ENCODE assay signal across 16 cellular contexts in the genomic region with DNA sequence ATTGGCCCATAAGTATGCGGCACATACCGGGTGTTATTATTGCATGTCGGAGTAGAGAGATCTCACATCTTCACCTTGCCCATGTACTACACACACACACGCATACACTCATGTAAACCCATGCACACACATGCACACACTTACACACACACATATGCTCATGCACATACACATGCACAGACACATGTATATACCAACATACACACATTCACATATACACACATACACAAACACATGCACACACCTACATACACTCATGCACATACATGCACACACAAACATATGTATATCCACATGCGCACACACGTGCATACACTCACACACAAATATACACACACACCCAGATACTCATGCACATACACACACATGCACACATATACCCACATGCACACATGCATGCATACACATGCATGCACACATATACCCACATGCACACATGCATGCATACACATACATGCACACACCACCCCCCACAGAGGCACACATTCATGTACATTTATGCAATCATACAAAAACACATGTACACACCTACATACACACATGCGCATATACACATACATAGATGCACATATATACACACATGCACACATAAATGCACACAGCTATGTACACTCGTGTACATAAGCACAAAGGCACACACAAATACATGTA. TPM values are rescaled to one million over a fixed set of nuclear protein-coding genes. Genes with fewer than 3 reads are reported as not detected.
DNase-seq lines count a peak whose midpoint lies in the region; ATAC-seq, FAIRE-seq and TF ChIP-seq lines count a peak whose summit lies in the region.
"Had no signal": no experiment of that assay in that cellular context is flagged by ENCODE, and none has a peak within 500 bp of the region (broad histone marks: within the 10 kb centered on the region; RNA-seq: fewer than 3 reads in every experiment).

No MANE protein-coding gene starts in this region.

- H3K9me3 ChIP-seq in Karpas-422 (ENCODE audit: low read length) (no peaks in the 10 kb centered on the region), H1 (ENCODE audit: insufficient read depth in 2 of 2, low read depth in 1 of 2, low read length in 1 of 2) (peaks cover 0 to 2% of the 10 kb centered on the region in 2 experiments; a peak in 1 of 4 replicates), mucosa of descending colon (no peaks in the 10 kb centered on the region), mammary epithelial cell (replicated peaks; ENCODE audit: insufficient read depth, low read length) (no peaks in the 10 kb centered on the region)
- H3K9me3 ChIP-seq: HAP-1, testis had no signal

- peak overlapping the region; percentile 91 for H3K27ac Mint-ChIP-seq in activated naive CD4-positive, alpha-beta T cell treated with anti-CD3 and anti-CD28 coated beads, Interleukin-2, amount 10 ng/mL, durations not matched to agents 7 days and 5 days
- H3K27ac Mint-ChIP-seq in activated naive CD4-positive, alpha-beta T cell treated with anti-CD3 and anti-CD28 coated beads, Interleukin-2, amount 50 U/mL, for 72 hours, result no peak overlapping the region
- H3K27ac Mint-ChIP-seq in activated CD8-positive, alpha-beta T cell treated with anti-CD3 and anti-CD28 coated beads, Interleukin-2, amount 10 ng/mL, durations not matched to agents 7 days and 5 days, result no peak overlapping the region

- CTCF ChIA-PET in activated naive CD4-positive, alpha-beta T cell treated with anti-CD3 and anti-CD28 coated beads, Interleukin-2, amount 10 ng/mL, durations not matched to agents 7 days and 5 days (lab: Charles Lee), result interaction anchor here (1.5 to 2.1 kb wide), 3 partner anchors 12 to 134 kb away, joined by 3 to 19 read pairs (median 8); a partner anchor contains a TSS
- CTCF ChIA-PET in H1 (lab: Charles Lee; ENCODE audit: partially characterized antibody), result interaction anchor here (0.7 to 1.7 kb wide), 14 partner anchors 9 to 282 kb away, joined by 3 to 13 read pairs (median 4); a partner anchor contains a TSS
- CTCF ChIA-PET in activated CD8-positive, alpha-beta T cell treated with anti-CD3 and anti-CD28 coated beads, Interleukin-2, amount 10 ng/mL, durations not matched to agents 7 days and 5 days (lab: Charles Lee), result interaction anchor here (0.7 to 1.9 kb wide), 5 partner anchors 11 to 135 kb away, joined by 3 to 8 read pairs (median 5); a partner anchor contains a TSS
- CTCF ChIA-PET in mammary epithelial cell (lab: Charles Lee; ENCODE audit: low non-redundant PET), result no interaction called here

- no peak overlapping the region for H4K91ac ChIP-seq in H1 (replicated peaks; ENCODE audit: insufficient read length, low read length)

- H3K27me3 Mint-ChIP-seq in activated naive CD4-positive, alpha-beta T cell treated with anti-CD3 and anti-CD28 coated beads, Interleukin-2, amount 10 ng/mL, durations not matched to agents 7 days and 5 days, result no peaks in the 10 kb centered on the region
- no peaks in the 10 kb centered on the region for H3K27me3 Mint-ChIP-seq in activated CD8-positive, alpha-beta T cell treated with anti-CD3 and anti-CD28 coated beads, Interleukin-2, amount 10 ng/mL, durations not matched to agents 7 days and 5 days (ENCODE audit: low read depth)

- no peak overlapping the region for H2BK20ac ChIP-seq in H1 (ENCODE audit: low read length)

- H2AFZ ChIP-seq in Karpas-422 (ENCODE audit: low read length) (no peak overlapping the region), H1 (ENCODE audit: low read length) (no peak overlapping the region), mammary epithelial cell (ENCODE audit: low read depth, low read length) (no peak overlapping the region)

- TF ChIP-seq RAD21 in H1 (IDR thresholded peaks at IDR 0.05 in 1 of 2, conservative IDR thresholded peaks at IDR 0.05 in 1 of 2; ENCODE audit: low read depth in 2 of 2, low read length in 2 of 2), result no peak

- H4K20me1 ChIP-seq in Karpas-422 (ENCODE audit: insufficient read depth, low read depth, low read length), result no peaks in the 10 kb centered on the region
- H4K20me1 ChIP-seq in H1 (replicated peaks in 1 of 2; ENCODE audit: control insufficient read depth in 1 of 2, insufficient read depth in 2 of 2, low read length in 2 of 2), result no peaks in the 10 kb centered on the region
- H4K20me1 ChIP-seq in mammary epithelial cell (ENCODE audit: insufficient read depth, low read length), result no peaks in the 10 kb centered on the region

- no peaks in the 10 kb centered on the region for H3K79me1 ChIP-seq in H1 (ENCODE audit: low read depth, low read length)

- ATAC-seq in activated naive CD4-positive, alpha-beta T cell treated with anti-CD3 and anti-CD28 coated beads, Interleukin-2, amount 50 U/mL, for 72 hours, result no peak
- no peak for ATAC-seq in activated CD8-positive, alpha-beta T cell treated with anti-CD3 and anti-CD28 coated beads, Interleukin-2, amount 10 ng/mL, durations not matched to agents 7 days and 5 days
- ATAC-seq in mucosa of descending colon, result no peak

- no peak overlapping the region for H2BK12ac ChIP-seq in H1 (ENCODE audit: low read depth, low read length)

- H3K9ac ChIP-seq in Karpas-422 (ENCODE audit: low read length) (no peak overlapping the region; the same call in 1 of the 2 replicates), H1 (replicated peaks in 1 of 4; ENCODE audit: extremely low read depth in 1 of 4, low read depth in 3 of 4, low read length in 3 of 4) (no peak overlapping the region; a peak in 2 of 7 replicates), mammary epithelial cell (ENCODE audit: insufficient read depth, low read length) (no peak overlapping the region)

- no peak overlapping the region; the same call in 1 of the 2 replicates for H2BK5ac ChIP-seq in H1 (ENCODE audit: low read depth, low read length)

- H2BK120ac ChIP-seq in H1 (replicated peaks; ENCODE audit: low read depth, low read length), result peak overlapping the region; percentile 13

- no peak overlapping the region for H4K8ac ChIP-seq in H1 (ENCODE audit: extremely low read depth, insufficient read depth, low read length)

- FAIRE-seq in H1 (lab: Jason Lieb, UNC) (no peak), urothelium cell line (lab: Jason Lieb, UNC) (peak; percentile 59)
- FAIRE-seq: A204.1, small intestine had no signal

- DNase-seq in activated naive CD4-positive, alpha-beta T cell treated with anti-CD3 and anti-CD28 coated beads, Interleukin-2, amount 10 ng/mL, durations not matched to agents 7 days and 5 days, result no peak
- no peak for DNase-seq in activated naive CD4-positive, alpha-beta T cell treated with anti-CD3 and anti-CD28 coated beads, Interleukin-2, amount 50 U/mL, for 72 hours (ENCODE audit: low spot score in 2 of 2)
- no peak for DNase-seq in Karpas-422
- no peak for DNase-seq in H1 (ENCODE audit: low read depth in 1 of 2, low spot score in 2 of 2)
- no peak for DNase-seq in urothelium cell line (ENCODE audit: low spot score)
- DNase-seq in activated CD8-positive, alpha-beta T cell treated with anti-CD3 and anti-CD28 coated beads, Interleukin-2, amount 10 ng/mL, durations not matched to agents 7 days and 5 days, result no peak
- no peak for DNase-seq in mucosa of descending colon
- DNase-seq in mammary epithelial cell, result no peak
- DNase-seq: amniotic stem cell, hippocampal formation, NCI-H1694 treated with DMSO at 0.1 percent for 48 hours had no signal

- peaks cover 2% of the 10 kb centered on the region for H3K36me3 Mint-ChIP-seq in activated naive CD4-positive, alpha-beta T cell treated with anti-CD3 and anti-CD28 coated beads, Interleukin-2, amount 10 ng/mL, durations not matched to agents 7 days and 5 days
- H3K36me3 Mint-ChIP-seq in activated naive CD4-positive, alpha-beta T cell treated with anti-CD3 and anti-CD28 coated beads, Interleukin-2, amount 50 U/mL, for 72 hours, result no peaks in the 10 kb centered on the region
- peaks cover 10% of the 10 kb centered on the region for H3K36me3 Mint-ChIP-seq in activated CD8-positive, alpha-beta T cell treated with anti-CD3 and anti-CD28 coated beads, Interleukin-2, amount 10 ng/mL, durations not matched to agents 7 days and 5 days (ENCODE audit: low read depth)

- H3K4me2 ChIP-seq in Karpas-422 (ENCODE audit: low read depth, low read length, poor library complexity, severe bottlenecking) (peak overlapping the region; percentile 89), H1 (ENCODE audit: insufficient read depth in 1 of 2, low read depth in 2 of 2, low read length in 2 of 2) (no peak overlapping the region), mammary epithelial cell (ENCODE audit: insufficient read depth, low read depth, low read length) (no peak overlapping the region)

- intact Hi-C loops in mucosa of descending colon (cut with DNase I, micrococcal nuclease), result no loop called here
- intact Hi-C loops in mammary epithelial cell (cut with micrococcal nuclease), result loop anchor here (1.0 kb wide), 1 partner anchor 134 kb away; no protein-coding TSS in a partner anchor

- in situ Hi-C loops in mammary epithelial cell (cut with MboI; ENCODE audit: low sequenced_read_pairs in 2 of 2), result no loop called here

- 0 out of 2 replicates have a peak overlapping the region, but pooled peaks have one; percentile 2 for H2AK5ac ChIP-seq in H1 (ENCODE audit: low read depth, low read length)

- H2BK15ac ChIP-seq in H1 (ENCODE audit: low read length), result 0 out of 2 replicates have a peak overlapping the region, but pooled peaks have one; percentile 33

- H3K36me3 ChIP-seq in Karpas-422 (ENCODE audit: insufficient read depth, low read length) (peaks cover 5% of the 10 kb centered on the region), H1 (ENCODE audit: control insufficient read depth in 2 of 4, insufficient read depth in 4 of 4, low read length in 3 of 4) (no peaks in the 10 kb centered on the region), mucosa of descending colon (ENCODE audit: low read depth) (no peaks in the 10 kb centered on the region), mammary epithelial cell (ENCODE audit: insufficient read depth, low read length) (no peaks in the 10 kb centered on the region)
- H3K36me3 ChIP-seq: HAP-1 had no signal

- POLR2A ChIA-PET in H1 (lab: Charles Lee; ENCODE audit: partially characterized antibody), result interaction anchor here (1.5 kb wide), 2 partner anchors 11 to 41 kb away, joined by 3 to 7 read pairs; a partner anchor contains a TSS
- POLR2A ChIA-PET in activated CD8-positive, alpha-beta T cell treated with anti-CD3 and anti-CD28 coated beads, Interleukin-2, amount 10 ng/mL, durations not matched to agents 7 days and 5 days (lab: Charles Lee), result interaction anchor here (1.3 to 1.7 kb wide), 2 partner anchors 11 to 12 kb away, joined by 6 to 7 read pairs; a partner anchor contains a TSS

- no TSS peak for BruUV-seq in mammary epithelial cell (replicated peaks; lab: Mats Ljungman, UMichigan)

- H3K4ac ChIP-seq in H1 (replicated peaks; ENCODE audit: insufficient read length, low read depth, low read length), result no peak overlapping the region

- H3K4me1 ChIP-seq in Karpas-422 (ENCODE audit: low read length) (peaks cover 42% of the 10 kb centered on the region), H1 (replicated peaks in 1 of 4; ENCODE audit: control insufficient read depth in 3 of 4, insufficient read depth in 4 of 4, low read length in 3 of 4) (peaks cover 0 to 2% (median 0%) of the 10 kb centered on the region in 4 experiments; a peak in 1 of 7 replicates), mucosa of descending colon (ENCODE audit: low read depth) (peaks cover 3% of the 10 kb centered on the region), mammary epithelial cell (ENCODE audit: insufficient read depth, low read length) (no peaks in the 10 kb centered on the region)
- H3K4me1 ChIP-seq: HAP-1, testis had no signal

- H3K27me3 ChIP-seq in Karpas-422 (ENCODE audit: low read length), result no peaks in the 10 kb centered on the region
- no peaks in the 10 kb centered on the region for H3K27me3 ChIP-seq in H1 (replicated peaks in 1 of 4; ENCODE audit: control insufficient read depth in 3 of 4, extremely low read depth in 1 of 4, insufficient read depth in 3 of 4, low read length in 3 of 4)
- H3K27me3 ChIP-seq in mammary epithelial cell (ENCODE audit: insufficient read depth, low read length), result no peaks in the 10 kb centered on the region
- H3K27me3 ChIP-seq: testis had no signal

- no peak overlapping the region for H4K5ac ChIP-seq in H1 (ENCODE audit: insufficient read length, low read depth, low read length)

- H3K4me1 Mint-ChIP-seq in activated naive CD4-positive, alpha-beta T cell treated with anti-CD3 and anti-CD28 coated beads, Interleukin-2, amount 10 ng/mL, durations not matched to agents 7 days and 5 days, result peaks cover 42% of the 10 kb centered on the region
- peaks cover 7% of the 10 kb centered on the region for H3K4me1 Mint-ChIP-seq in activated CD8-positive, alpha-beta T cell treated with anti-CD3 and anti-CD28 coated beads, Interleukin-2, amount 10 ng/mL, durations not matched to agents 7 days and 5 days (ENCODE audit: low read depth)

- TF ChIP-seq CTCF in H1 (IDR thresholded peaks at IDR 0.05; ENCODE audit: control extremely low read depth in 1 of 3, insufficient read depth in 1 of 3, low read depth in 1 of 3, low read length in 3 of 3), result no peak
- no peak for TF ChIP-seq CTCF in mucosa of descending colon (IDR thresholded peaks at IDR 0.05)
- no peak for TF ChIP-seq CTCF in mammary epithelial cell (conservative IDR thresholded peaks at IDR 0.05 in 1 of 2, IDR thresholded peaks at IDR 0.05 in 1 of 2; ENCODE audit: extremely low read depth in 1 of 2, insufficient read depth in 1 of 2, low read depth in 1 of 2, low read length in 2 of 2)

- no peak overlapping the region for H3K56ac ChIP-seq in H1 (replicated peaks; ENCODE audit: insufficient read length, low read depth, low read length)

- dilution Hi-C loops in mammary epithelial cell (cut with HindIII; ENCODE audit: low sequenced_read_pairs), result no loop called here

- no peak for TF ChIP-seq EP300 in H1 (IDR thresholded peaks at IDR 0.05; ENCODE audit: borderline replicate concordance in 1 of 2, low read depth in 2 of 2, low read length in 2 of 2)

- H3K14ac ChIP-seq in H1 (ENCODE audit: insufficient read length), result no peak overlapping the region

- H3K79me2 ChIP-seq in Karpas-422 (ENCODE audit: low read length) (0 out of 2 replicates have a peak, but pooled peaks cover 4% of the 10 kb centered on the region), H1 (ENCODE audit: control insufficient read depth in 1 of 2, insufficient read depth in 2 of 2, low read length in 2 of 2) (peaks cover 0 to 3% of the 10 kb centered on the region in 2 experiments; a peak in 1 of 4 replicates), mammary epithelial cell (ENCODE audit: insufficient read depth, low read length) (no peaks in the 10 kb centered on the region)

- H3K9me3 Mint-ChIP-seq in activated naive CD4-positive, alpha-beta T cell treated with anti-CD3 and anti-CD28 coated beads, Interleukin-2, amount 10 ng/mL, durations not matched to agents 7 days and 5 days, result no peaks in the 10 kb centered on the region
- peaks cover 3 to 5% of the 10 kb centered on the region in 2 donors for H3K9me3 Mint-ChIP-seq in activated naive CD4-positive, alpha-beta T cell treated with anti-CD3 and anti-CD28 coated beads, Interleukin-2, amount 50 U/mL, for 72 hours
- H3K9me3 Mint-ChIP-seq in activated CD8-positive, alpha-beta T cell treated with anti-CD3 and anti-CD28 coated beads, Interleukin-2, amount 10 ng/mL, durations not matched to agents 7 days and 5 days (ENCODE audit: insufficient read depth), result no peaks in the 10 kb centered on the region

- TF ChIP-seq POLR2A in H1 (IDR thresholded peaks at IDR 0.05; ENCODE audit: control extremely low read depth in 1 of 2, low read depth in 2 of 2, low read length in 2 of 2), result no peak

- no peaks in the 10 kb centered on the region for H3K9me2 ChIP-seq in Karpas-422 (replicated peaks; ENCODE audit: insufficient read depth, low read length)

- WGBS in H1 (ENCODE audit: extremely low coverage in 1 of 2, insufficient coverage in 1 of 2, insufficient read length in 1 of 2, insufficient replicate concordance in 2 of 2, low coverage in 1 of 2, low lambda C conversion rate in 2 of 2, missing lambda C conversion rate in 1 of 2), 2 experiments, result 90% methylated on average over 8 of the region's 8 CpGs; no CpG with 5 or more reads in 1 of the 2 experiments
- 74% methylated on average over 8 of the region's 8 CpGs for WGBS in mammary epithelial cell (ENCODE audit: low coverage, missing lambda C conversion rate)

- H3K4me3 ChIP-seq in Karpas-422 (ENCODE audit: low read length), result no peak overlapping the region; the same call in 1 of the 2 replicates
- no peak overlapping the region for H3K4me3 ChIP-seq in H1 (ENCODE audit: extremely low read depth in 1 of 4, insufficient read depth in 2 of 4, low read depth in 3 of 4, low read length in 4 of 4)
- H3K4me3 ChIP-seq in mucosa of descending colon, result no peak overlapping the region
- H3K4me3 ChIP-seq in mammary epithelial cell (replicated peaks in 1 of 3; ENCODE audit: insufficient read depth in 1 of 3, low read depth in 2 of 3, low read length in 3 of 3), result no peak overlapping the region
- H3K4me3 ChIP-seq: HAP-1 had no signal

- no peaks in the 10 kb centered on the region for H3K23me2 ChIP-seq in H1 (ENCODE audit: low read depth, low read length)

- H3K18ac ChIP-seq in H1 (ENCODE audit: extremely low read depth, low read length), result no peak overlapping the region

- H3K23ac ChIP-seq in H1 (ENCODE audit: insufficient read length), result no peak overlapping the region

- no peak overlapping the region for H3K4me3 Mint-ChIP-seq in activated naive CD4-positive, alpha-beta T cell treated with anti-CD3 and anti-CD28 coated beads, Interleukin-2, amount 10 ng/mL, durations not matched to agents 7 days and 5 days
- no peak overlapping the region for H3K4me3 Mint-ChIP-seq in activated CD8-positive, alpha-beta T cell treated with anti-CD3 and anti-CD28 coated beads, Interleukin-2, amount 10 ng/mL, durations not matched to agents 7 days and 5 days

- H3K27ac ChIP-seq in Karpas-422 (ENCODE audit: low read length) (peak overlapping the region; percentile 91), H1 (ENCODE audit: low read depth, low read length) (no peak overlapping the region), mammary epithelial cell (ENCODE audit: insufficient read depth, low read depth, low read length) (no peak overlapping the region)
- H3K27ac ChIP-seq: testis had no signal

RNA-seq across cellular contexts. Expression of a gene that starts 11.2 kb away (rescaled TPM):
- 1 to 10 TPM in 1 of 2 donors, under 1 TPM in 1; 0.36 to 6.1 TPM for total RNA-seq in activated naive CD4-positive, alpha-beta T cell treated with anti-CD3 and anti-CD28 coated beads, Interleukin-2, amount 50 U/mL, for 72 hours
- 45.7 and 61.3 TPM in 2 replicates for total RNA-seq in Karpas-422 (2014; rRNA removed; shearing (Covaris generic); ENCODE audit: low replicate concordance)
- 1.0 and 1.4 TPM in 2 replicates for total RNA-seq in H1 (2021; fragmentation: NEBNext Ultra II Directional; extraction: Animal tissue kit (Norgen Biotek cat#: 25700))
- 0.65 and 0.82 TPM in 2 replicates for polyA plus RNA-seq in H1 (2011; rRNA removed)
- polyA plus RNA-seq in H1 (2011; cell fraction: cytosol; rRNA removed), result 1.5 TPM
- polyA plus RNA-seq in H1 (2011; cell fraction: nucleus; rRNA removed), result 1.1 TPM
- 0.52 to 0.94 TPM (median 0.69 TPM) in 4 replicates for polyA plus RNA-seq in H1 (2012, experiment 1 of 2)
- not detected for polyA plus RNA-seq in H1 (2012, experiment 2 of 2)
- 0.81 TPM for polyA plus RNA-seq in H1 (2013, experiment 1 of 2)
- 0.59 TPM for polyA plus RNA-seq in H1 (2013, experiment 2 of 2)
- polyA minus RNA-seq in H1 (2011; rRNA and poly(A)+ RNA removed), result 0.37 and 0.79 TPM in 2 replicates
- polyA minus RNA-seq in H1 (2011; cell fraction: cytosol; rRNA and poly(A)+ RNA removed), result 1.1 TPM
- polyA minus RNA-seq in H1 (2011; cell fraction: nucleus; rRNA and poly(A)+ RNA removed), result 1.9 TPM
- 10 to 100 TPM; 16.1 to 18.1 TPM for total RNA-seq in activated CD8-positive, alpha-beta T cell treated with anti-CD3 and anti-CD28 coated beads, Interleukin-2, amount 10 ng/mL, durations not matched to agents 7 days and 5 days
- 10 to 100 TPM; 38.4 to 50.8 (median 49.2) TPM for total RNA-seq in mucosa of descending colon
- 10 to 100 TPM in 1 of 2 donors, 1 to 10 TPM in 1; 8.8 to 11.7 TPM for total RNA-seq in mammary epithelial cell
- polyA plus RNA-seq in mammary epithelial cell, result 4.4 TPM
- polyA minus RNA-seq in mammary epithelial cell, result 5.7 TPM

RNA-seq across cellular contexts. Expression of a gene that starts 24.7 kb away (rescaled TPM):
- under 1 TPM in 1 of 2 donors, not detected in 1; 0.45 TPM for total RNA-seq in activated naive CD4-positive, alpha-beta T cell treated with anti-CD3 and anti-CD28 coated beads, Interleukin-2, amount 50 U/mL, for 72 hours
- 1.9 and 5.1 TPM in 2 replicates for total RNA-seq in Karpas-422 (2014; rRNA removed; shearing (Covaris generic); ENCODE audit: low replicate concordance)
- 20.1 and 20.9 TPM in 2 replicates for total RNA-seq in H1 (2021; fragmentation: NEBNext Ultra II Directional; extraction: Animal tissue kit (Norgen Biotek cat#: 25700))
- polyA plus RNA-seq in H1 (2011; rRNA removed) (7.5 and 12.0 TPM in 2 replicates), mammary epithelial cell (not detected)
- 13.2 TPM for polyA plus RNA-seq in H1 (2011; cell fraction: cytosol; rRNA removed)
- polyA plus RNA-seq in H1 (2011; cell fraction: nucleus; rRNA removed), result 9.8 TPM
- polyA plus RNA-seq in H1 (2012, experiment 1 of 2), result 21.0 to 30.7 TPM (median 21.7 TPM) in 4 replicates
- 2.5 TPM for polyA plus RNA-seq in H1 (2012, experiment 2 of 2)
- 16.9 TPM for polyA plus RNA-seq in H1 (2013, experiment 1 of 2)
- polyA plus RNA-seq in H1 (2013, experiment 2 of 2), result 15.6 TPM
- polyA minus RNA-seq in H1 (2011; rRNA and poly(A)+ RNA removed), result 11.2 and 18.7 TPM in 2 replicates
- 7.1 TPM for polyA minus RNA-seq in H1 (2011; cell fraction: cytosol; rRNA and poly(A)+ RNA removed)
- 5.7 TPM for polyA minus RNA-seq in H1 (2011; cell fraction: nucleus; rRNA and poly(A)+ RNA removed)
- total RNA-seq in activated CD8-positive, alpha-beta T cell treated with anti-CD3 and anti-CD28 coated beads, Interleukin-2, amount 10 ng/mL, durations not matched to agents 7 days and 5 days, result under 1 TPM; 0.26 to 0.81 TPM
- total RNA-seq in mucosa of descending colon (1 to 10 TPM; 1.1 to 2.4 (median 1.5) TPM), mammary epithelial cell (not detected)
- polyA minus RNA-seq in mammary epithelial cell, result not detected
- total RNA-seq: RPMI7951 had no signal
